Comparison of ENCODE assay signal across 1 cellular context in the genomic region with DNA sequence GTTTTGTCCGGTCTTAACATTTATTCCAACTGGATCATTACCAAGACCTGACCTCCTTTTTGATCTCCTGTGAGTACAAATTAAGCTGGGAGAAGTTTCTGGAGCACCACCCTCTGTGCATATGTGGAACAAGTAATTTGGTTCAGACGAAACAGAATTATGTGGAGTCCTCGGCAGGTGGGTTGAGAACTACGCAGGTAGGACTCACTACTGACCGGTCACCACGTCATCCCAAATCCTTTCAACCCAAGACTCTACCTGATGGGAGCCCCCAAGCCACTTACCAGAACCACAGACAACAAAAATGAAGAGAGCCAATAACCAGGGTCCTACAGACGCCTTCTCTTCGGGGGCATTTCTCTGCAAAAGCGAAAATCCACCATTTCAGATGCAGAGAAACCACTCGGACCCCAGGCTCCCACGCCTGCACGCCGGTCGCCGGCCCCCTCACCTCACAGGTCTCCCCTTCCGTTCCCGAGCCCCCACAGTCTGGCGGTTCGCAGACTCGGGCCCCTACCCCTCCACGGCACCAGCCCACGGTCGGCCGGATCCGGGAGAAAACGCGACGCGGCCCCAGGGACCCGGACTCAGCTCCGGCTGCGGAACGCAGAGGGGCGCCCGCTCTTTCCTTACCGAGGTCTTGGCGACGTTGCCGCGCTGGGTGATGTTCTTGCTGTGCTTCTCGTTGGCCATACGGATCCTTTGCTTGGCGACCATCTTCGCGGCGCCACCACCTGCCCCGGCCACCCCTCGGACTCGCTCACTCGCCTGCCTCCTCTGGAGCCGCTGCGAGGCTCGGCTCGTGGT.
TF ChIP-seq lines count a peak whose summit lies in the region.

No MANE protein-coding gene starts in this region.

TF ChIP-seq in HepG2, 621 proteins besides CTCF, POLR2A, EP300 and RAD21 (continued from another document):
- TF ChIP-seq PAX8 (CRISPR knock-in tag; IDR thresholded peaks at IDR 0.05; ENCODE audit: borderline replicate concordance) (no peak), ZBTB8A (CRISPR knock-in tag; IDR thresholded peaks at IDR 0.05; ENCODE audit: borderline replicate concordance, low read depth) (no peak), NR1H2 (CRISPR knock-in tag; IDR thresholded peaks at IDR 0.05; ENCODE audit: borderline replicate concordance, low read depth) (peak; percentile 72), MED1 (CRISPR knock-in tag; IDR thresholded peaks at IDR 0.05) (0 out of 2 replicates have a peak, but pooled peaks have one; percentile 17), TEAD3 (CRISPR knock-in tag; optimal IDR thresholded peaks at IDR 0.05; ENCODE audit: borderline replicate concordance) (no peak), RELA (CRISPR knock-in tag; IDR thresholded peaks at IDR 0.05) (no peak), ZNF180 (CRISPR knock-in tag; IDR thresholded peaks at IDR 0.05; ENCODE audit: borderline replicate concordance, low read depth) (no peak), ZBTB42 (CRISPR knock-in tag; IDR thresholded peaks at IDR 0.05) (peak; percentile 28; the same call in 1 of the 2 replicates), ARID2 (CRISPR knock-in tag; IDR thresholded peaks at IDR 0.05; ENCODE audit: borderline replicate concordance) (peak; percentile 77; the same call in 1 of the 2 replicates), XRCC5 (optimal IDR thresholded peaks at IDR 0.05; ENCODE audit: low read length) (no peak), IRX3 (CRISPR knock-in tag; IDR thresholded peaks at IDR 0.05; ENCODE audit: borderline replicate concordance, low read depth) (peak; percentile 28; the same call in 1 of the 2 replicates), ZNF670 (CRISPR knock-in tag; IDR thresholded peaks at IDR 0.05; ENCODE audit: borderline replicate concordance) (0 out of 2 replicates have a peak, but pooled peaks have one; percentile 9), ZNF569 (CRISPR knock-in tag; IDR thresholded peaks at IDR 0.05; ENCODE audit: borderline replicate concordance) (no peak), ZNF160 (CRISPR knock-in tag; IDR thresholded peaks at IDR 0.05) (no peak), JUND (CRISPR knock-in tag; IDR thresholded peaks at IDR 0.05) (peak; percentile 53; the same call in 1 of the 2 replicates), ELF3 (CRISPR knock-in tag; IDR thresholded peaks at IDR 0.05) (no peak), SMYD3 (CRISPR knock-in tag; IDR thresholded peaks at IDR 0.05) (0 out of 2 replicates have a peak, but pooled peaks have one; percentile 87), ZFAT (CRISPR knock-in tag; conservative IDR thresholded peaks at IDR 0.05) (no peak), TP53 (CRISPR knock-in tag; conservative IDR thresholded peaks at IDR 0.05) (no peak), ZNF703 (CRISPR knock-in tag; IDR thresholded peaks at IDR 0.05; ENCODE audit: borderline replicate concordance) (no peak), SIX1 (CRISPR knock-in tag; IDR thresholded peaks at IDR 0.05; ENCODE audit: borderline replicate concordance) (no peak), ZNF333 (CRISPR knock-in tag; IDR thresholded peaks at IDR 0.05; ENCODE audit: borderline replicate concordance) (no peak), ZNF343 (CRISPR knock-in tag; IDR thresholded peaks at IDR 0.05) (no peak), ARNT2 (CRISPR knock-in tag; IDR thresholded peaks at IDR 0.05; ENCODE audit: low read depth) (peak; percentile 20; the same call in 1 of the 2 replicates), ZNF232 (CRISPR knock-in tag; IDR thresholded peaks at IDR 0.05; ENCODE audit: borderline replicate concordance) (0 out of 2 replicates have a peak, but pooled peaks have one; percentile 17), NCOA5 (CRISPR knock-in tag; IDR thresholded peaks at IDR 0.05) (no peak)
- TF ChIP-seq, protein P1, sequence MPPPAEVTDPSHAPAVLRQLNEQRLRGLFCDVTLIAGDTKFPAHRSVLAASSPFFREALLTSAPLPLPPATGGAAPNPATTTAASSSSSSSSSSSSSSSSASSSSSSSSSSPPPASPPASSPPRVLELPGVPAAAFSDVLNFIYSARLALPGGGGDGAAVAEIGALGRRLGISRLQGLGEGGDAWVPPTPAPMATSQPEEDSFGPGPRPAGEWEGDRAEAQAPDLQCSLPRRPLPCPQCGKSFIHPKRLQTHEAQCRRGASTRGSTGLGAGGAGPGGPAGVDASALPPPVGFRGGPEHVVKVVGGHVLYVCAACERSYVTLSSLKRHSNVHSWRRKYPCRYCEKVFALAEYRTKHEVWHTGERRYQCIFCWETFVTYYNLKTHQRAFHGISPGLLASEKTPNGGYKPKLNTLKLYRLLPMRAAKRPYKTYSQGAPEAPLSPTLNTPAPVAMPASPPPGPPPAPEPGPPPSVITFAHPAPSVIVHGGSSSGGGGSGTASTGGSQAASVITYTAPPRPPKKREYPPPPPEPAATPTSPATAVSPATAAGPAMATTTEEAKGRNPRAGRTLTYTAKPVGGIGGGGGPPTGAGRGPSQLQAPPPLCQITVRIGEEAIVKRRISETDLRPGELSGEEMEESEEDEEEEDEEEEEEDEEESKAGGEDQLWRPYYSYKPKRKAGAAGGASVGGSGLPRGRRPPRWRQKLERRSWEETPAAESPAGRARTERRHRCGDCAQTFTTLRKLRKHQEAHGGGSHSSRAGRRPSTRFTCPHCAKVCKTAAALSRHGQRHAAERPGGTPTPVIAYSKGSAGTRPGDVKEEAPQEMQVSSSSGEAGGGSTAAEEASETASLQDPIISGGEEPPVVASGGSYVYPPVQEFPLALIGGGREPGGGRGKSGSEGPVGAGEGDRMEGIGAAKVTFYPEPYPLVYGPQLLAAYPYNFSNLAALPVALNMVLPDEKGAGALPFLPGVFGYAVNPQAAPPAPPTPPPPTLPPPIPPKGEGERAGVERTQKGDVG (CRISPR knock-in tag; IDR thresholded peaks at IDR 0.05; ENCODE audit: borderline replicate concordance), result peak; percentile 73; the same call in 1 of the 2 replicates
- TF ChIP-seq, protein P2, sequence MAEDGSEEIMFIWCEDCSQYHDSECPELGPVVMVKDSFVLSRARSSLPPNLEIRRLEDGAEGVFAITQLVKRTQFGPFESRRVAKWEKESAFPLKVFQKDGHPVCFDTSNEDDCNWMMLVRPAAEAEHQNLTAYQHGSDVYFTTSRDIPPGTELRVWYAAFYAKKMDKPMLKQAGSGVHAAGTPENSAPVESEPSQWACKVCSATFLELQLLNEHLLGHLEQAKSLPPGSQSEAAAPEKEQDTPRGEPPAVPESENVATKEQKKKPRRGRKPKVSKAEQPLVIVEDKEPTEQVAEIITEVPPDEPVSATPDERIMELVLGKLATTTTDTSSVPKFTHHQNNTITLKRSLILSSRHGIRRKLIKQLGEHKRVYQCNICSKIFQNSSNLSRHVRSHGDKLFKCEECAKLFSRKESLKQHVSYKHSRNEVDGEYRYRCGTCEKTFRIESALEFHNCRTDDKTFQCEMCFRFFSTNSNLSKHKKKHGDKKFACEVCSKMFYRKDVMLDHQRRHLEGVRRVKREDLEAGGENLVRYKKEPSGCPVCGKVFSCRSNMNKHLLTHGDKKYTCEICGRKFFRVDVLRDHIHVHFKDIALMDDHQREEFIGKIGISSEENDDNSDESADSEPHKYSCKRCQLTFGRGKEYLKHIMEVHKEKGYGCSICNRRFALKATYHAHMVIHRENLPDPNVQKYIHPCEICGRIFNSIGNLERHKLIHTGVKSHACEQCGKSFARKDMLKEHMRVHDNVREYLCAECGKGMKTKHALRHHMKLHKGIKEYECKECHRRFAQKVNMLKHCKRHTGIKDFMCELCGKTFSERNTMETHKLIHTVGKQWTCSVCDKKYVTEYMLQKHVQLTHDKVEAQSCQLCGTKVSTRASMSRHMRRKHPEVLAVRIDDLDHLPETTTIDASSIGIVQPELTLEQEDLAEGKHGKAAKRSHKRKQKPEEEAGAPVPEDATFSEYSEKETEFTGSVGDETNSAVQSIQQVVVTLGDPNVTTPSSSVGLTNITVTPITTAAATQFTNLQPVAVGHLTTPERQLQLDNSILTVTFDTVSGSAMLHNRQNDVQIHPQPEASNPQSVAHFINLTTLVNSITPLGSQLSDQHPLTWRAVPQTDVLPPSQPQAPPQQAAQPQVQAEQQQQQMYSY (CRISPR knock-in tag; IDR thresholded peaks at IDR 0.05), result 0 out of 2 replicates have a peak, but pooled peaks have one; percentile 27
- TF ChIP-seq, protein P3, sequence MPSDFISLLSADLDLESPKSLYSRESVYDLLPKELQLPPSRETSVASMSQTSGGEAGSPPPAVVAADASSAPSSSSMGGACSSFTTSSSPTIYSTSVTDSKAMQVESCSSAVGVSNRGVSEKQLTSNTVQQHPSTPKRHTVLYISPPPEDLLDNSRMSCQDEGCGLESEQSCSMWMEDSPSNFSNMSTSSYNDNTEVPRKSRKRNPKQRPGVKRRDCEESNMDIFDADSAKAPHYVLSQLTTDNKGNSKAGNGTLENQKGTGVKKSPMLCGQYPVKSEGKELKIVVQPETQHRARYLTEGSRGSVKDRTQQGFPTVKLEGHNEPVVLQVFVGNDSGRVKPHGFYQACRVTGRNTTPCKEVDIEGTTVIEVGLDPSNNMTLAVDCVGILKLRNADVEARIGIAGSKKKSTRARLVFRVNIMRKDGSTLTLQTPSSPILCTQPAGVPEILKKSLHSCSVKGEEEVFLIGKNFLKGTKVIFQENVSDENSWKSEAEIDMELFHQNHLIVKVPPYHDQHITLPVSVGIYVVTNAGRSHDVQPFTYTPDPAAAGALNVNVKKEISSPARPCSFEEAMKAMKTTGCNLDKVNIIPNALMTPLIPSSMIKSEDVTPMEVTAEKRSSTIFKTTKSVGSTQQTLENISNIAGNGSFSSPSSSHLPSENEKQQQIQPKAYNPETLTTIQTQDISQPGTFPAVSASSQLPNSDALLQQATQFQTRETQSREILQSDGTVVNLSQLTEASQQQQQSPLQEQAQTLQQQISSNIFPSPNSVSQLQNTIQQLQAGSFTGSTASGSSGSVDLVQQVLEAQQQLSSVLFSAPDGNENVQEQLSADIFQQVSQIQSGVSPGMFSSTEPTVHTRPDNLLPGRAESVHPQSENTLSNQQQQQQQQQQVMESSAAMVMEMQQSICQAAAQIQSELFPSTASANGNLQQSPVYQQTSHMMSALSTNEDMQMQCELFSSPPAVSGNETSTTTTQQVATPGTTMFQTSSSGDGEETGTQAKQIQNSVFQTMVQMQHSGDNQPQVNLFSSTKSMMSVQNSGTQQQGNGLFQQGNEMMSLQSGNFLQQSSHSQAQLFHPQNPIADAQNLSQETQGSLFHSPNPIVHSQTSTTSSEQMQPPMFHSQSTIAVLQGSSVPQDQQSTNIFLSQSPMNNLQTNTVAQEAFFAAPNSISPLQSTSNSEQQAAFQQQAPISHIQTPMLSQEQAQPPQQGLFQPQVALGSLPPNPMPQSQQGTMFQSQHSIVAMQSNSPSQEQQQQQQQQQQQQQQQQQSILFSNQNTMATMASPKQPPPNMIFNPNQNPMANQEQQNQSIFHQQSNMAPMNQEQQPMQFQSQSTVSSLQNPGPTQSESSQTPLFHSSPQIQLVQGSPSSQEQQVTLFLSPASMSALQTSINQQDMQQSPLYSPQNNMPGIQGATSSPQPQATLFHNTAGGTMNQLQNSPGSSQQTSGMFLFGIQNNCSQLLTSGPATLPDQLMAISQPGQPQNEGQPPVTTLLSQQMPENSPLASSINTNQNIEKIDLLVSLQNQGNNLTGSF (CRISPR knock-in tag; IDR thresholded peaks at IDR 0.05), result peak; percentile 45; the same call in 1 of the 2 replicates
- TF ChIP-seq, protein P4, sequence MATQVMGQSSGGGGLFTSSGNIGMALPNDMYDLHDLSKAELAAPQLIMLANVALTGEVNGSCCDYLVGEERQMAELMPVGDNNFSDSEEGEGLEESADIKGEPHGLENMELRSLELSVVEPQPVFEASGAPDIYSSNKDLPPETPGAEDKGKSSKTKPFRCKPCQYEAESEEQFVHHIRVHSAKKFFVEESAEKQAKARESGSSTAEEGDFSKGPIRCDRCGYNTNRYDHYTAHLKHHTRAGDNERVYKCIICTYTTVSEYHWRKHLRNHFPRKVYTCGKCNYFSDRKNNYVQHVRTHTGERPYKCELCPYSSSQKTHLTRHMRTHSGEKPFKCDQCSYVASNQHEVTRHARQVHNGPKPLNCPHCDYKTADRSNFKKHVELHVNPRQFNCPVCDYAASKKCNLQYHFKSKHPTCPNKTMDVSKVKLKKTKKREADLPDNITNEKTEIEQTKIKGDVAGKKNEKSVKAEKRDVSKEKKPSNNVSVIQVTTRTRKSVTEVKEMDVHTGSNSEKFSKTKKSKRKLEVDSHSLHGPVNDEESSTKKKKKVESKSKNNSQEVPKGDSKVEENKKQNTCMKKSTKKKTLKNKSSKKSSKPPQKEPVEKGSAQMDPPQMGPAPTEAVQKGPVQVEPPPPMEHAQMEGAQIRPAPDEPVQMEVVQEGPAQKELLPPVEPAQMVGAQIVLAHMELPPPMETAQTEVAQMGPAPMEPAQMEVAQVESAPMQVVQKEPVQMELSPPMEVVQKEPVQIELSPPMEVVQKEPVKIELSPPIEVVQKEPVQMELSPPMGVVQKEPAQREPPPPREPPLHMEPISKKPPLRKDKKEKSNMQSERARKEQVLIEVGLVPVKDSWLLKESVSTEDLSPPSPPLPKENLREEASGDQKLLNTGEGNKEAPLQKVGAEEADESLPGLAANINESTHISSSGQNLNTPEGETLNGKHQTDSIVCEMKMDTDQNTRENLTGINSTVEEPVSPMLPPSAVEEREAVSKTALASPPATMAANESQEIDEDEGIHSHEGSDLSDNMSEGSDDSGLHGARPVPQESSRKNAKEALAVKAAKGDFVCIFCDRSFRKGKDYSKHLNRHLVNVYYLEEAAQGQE (IDR thresholded peaks at IDR 0.05; ENCODE audit: borderline replicate concordance in 1 of 2, low read depth in 1 of 2, low read length in 2 of 2), result no peak
- TF ChIP-seq, protein P5, sequence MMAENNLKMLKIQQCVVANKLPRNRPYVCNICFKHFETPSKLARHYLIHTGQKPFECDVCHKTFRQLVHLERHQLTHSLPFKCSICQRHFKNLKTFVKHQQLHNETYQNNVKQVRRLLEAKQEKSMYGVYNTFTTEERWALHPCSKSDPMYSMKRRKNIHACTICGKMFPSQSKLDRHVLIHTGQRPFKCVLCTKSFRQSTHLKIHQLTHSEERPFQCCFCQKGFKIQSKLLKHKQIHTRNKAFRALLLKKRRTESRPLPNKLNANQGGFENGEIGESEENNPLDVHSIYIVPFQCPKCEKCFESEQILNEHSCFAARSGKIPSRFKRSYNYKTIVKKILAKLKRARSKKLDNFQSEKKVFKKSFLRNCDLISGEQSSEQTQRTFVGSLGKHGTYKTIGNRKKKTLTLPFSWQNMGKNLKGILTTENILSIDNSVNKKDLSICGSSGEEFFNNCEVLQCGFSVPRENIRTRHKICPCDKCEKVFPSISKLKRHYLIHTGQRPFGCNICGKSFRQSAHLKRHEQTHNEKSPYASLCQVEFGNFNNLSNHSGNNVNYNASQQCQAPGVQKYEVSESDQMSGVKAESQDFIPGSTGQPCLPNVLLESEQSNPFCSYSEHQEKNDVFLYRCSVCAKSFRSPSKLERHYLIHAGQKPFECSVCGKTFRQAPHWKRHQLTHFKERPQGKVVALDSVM (CRISPR knock-in tag; IDR thresholded peaks at IDR 0.05), result 0 out of 2 replicates have a peak, but pooled peaks have one; percentile 46
- TF ChIP-seq, protein P6, sequence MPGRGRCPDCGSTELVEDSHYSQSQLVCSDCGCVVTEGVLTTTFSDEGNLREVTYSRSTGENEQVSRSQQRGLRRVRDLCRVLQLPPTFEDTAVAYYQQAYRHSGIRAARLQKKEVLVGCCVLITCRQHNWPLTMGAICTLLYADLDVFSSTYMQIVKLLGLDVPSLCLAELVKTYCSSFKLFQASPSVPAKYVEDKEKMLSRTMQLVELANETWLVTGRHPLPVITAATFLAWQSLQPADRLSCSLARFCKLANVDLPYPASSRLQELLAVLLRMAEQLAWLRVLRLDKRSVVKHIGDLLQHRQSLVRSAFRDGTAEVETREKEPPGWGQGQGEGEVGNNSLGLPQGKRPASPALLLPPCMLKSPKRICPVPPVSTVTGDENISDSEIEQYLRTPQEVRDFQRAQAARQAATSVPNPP (CRISPR knock-in tag; IDR thresholded peaks at IDR 0.05), result peak; percentile 85
